Comparison of ENCODE assay signal across 17 cellular contexts in genomic region chr3:124275421-124275820, GRCh38.
DNase-seq lines count a peak whose midpoint lies in the region; ATAC-seq and TF ChIP-seq lines count a peak whose summit lies in the region.
"Had no signal": no experiment of that assay in that cellular context is flagged by ENCODE, and none has a peak within 500 bp of the region (broad histone marks: within the 10 kb centered on the region; RNA-seq: fewer than 3 reads in every experiment).

No MANE protein-coding gene starts in this region.

- ATAC-seq in lung (ENCODE audit: insufficient read depth, low FRiP score): no peak
- no peak for ATAC-seq in thoracic aorta (ENCODE audit: insufficient number of reproducible peaks, low FRiP score, low read depth)
- ATAC-seq in GM21528 (IDR thresholded peaks at IDR 0.05; ENCODE audit: low FRiP score, unreplicated experiment): no peak
- no peak for ATAC-seq in HG03469 (IDR thresholded peaks at IDR 0.05; ENCODE audit: unreplicated experiment)
- ATAC-seq: activated CD4-positive, alpha-beta T cell treated with anti-CD3 and anti-CD28 coated beads for 36 hours; naive thymus-derived CD8-positive, alpha-beta T cell had no signal

- peak; percentile 44 for DNase-seq in dermis blood vessel endothelial cell
- no peak for DNase-seq in lung (ENCODE audit: low spot score)
- no peak for DNase-seq in thoracic aorta (ENCODE audit: low spot score)
- DNase-seq in NCI-H748 (lab: John Stamatoyannopoulos, UW; ENCODE audit: unreplicated experiment): no peak
- DNase-seq: activated CD4-positive, alpha-beta T cell treated with anti-CD3 and anti-CD28 coated beads for 36 hours; cerebellar nuclear complex; DMS153; head of caudate nucleus; kidney glomerular epithelial cell; naive thymus-derived CD8-positive, alpha-beta T cell; NCI-H2081 treated with DMSO at 0.1 percent for 48 hours; SHP77; stimulated activated CD4-positive, alpha-beta T cell treated with anti-CD3 and anti-CD28 coated beads, Interleukin-2, amount 100 ng/mL, for 24 hours; T-helper 2 cell had no signal

- WGBS in lung, 2 donors: 29 to 56% methylated on average over 1 of the region's 1 CpG

- peak overlapping the region; percentile 20; the same call in 1 of the 2 replicates for H3K27ac ChIP-seq in VCaP
- peak overlapping the region; percentile 41 to 84 for H3K27ac ChIP-seq in lung (ENCODE audit: low read depth in 1 of 2, low read length in 1 of 2)
- peak overlapping the region; percentile 96 to 99 for H3K27ac ChIP-seq in thoracic aorta

- H3K27me3 ChIP-seq in lung (ENCODE audit: control insufficient read depth, insufficient read depth) (no peaks in the 10 kb centered on the region), thoracic aorta (replicated peaks; ENCODE audit: insufficient read depth) (no peaks in the 10 kb centered on the region)

- H3K4me1 ChIP-seq in lung (ENCODE audit: control insufficient read depth in 2 of 2, insufficient read depth in 2 of 2, low read length in 2 of 2) (peaks cover 11 to 21% of the 10 kb centered on the region in 2 donors), thoracic aorta (ENCODE audit: control insufficient read depth in 1 of 2, low read depth in 2 of 2) (peaks cover 73 to 98% of the 10 kb centered on the region in 2 donors)

- H3K9me3 ChIP-seq in lung (ENCODE audit: control insufficient read depth in 2 of 2, insufficient read depth in 1 of 2, low read length in 1 of 2) (no peaks in the 10 kb centered on the region), thoracic aorta (no peaks in the 10 kb centered on the region)

- TF ChIP-seq CTCF in VCaP (conservative IDR thresholded peaks at IDR 0.05) (no peak), lung (IDR thresholded peaks at IDR 0.05; ENCODE audit: control extremely low read depth, extremely low read depth) (no peak), thoracic aorta (IDR thresholded peaks at IDR 0.05) (no peak)

- H3K4me3 ChIP-seq in lung (no peak overlapping the region), thoracic aorta (no peak overlapping the region)

- H3K36me3 ChIP-seq in lung (ENCODE audit: control insufficient read depth in 2 of 2, insufficient read depth in 2 of 2, low read length in 2 of 2) (no peaks in the 10 kb centered on the region), thoracic aorta (no peaks in the 10 kb centered on the region)

Comparison
In these comparisons a context has a peak if more than half of its experiments do, and no peak if none do; other contexts are left out.
1. H3K27ac ChIP-seq: peak in every context shown above with its lines; median percentile 98 in thoracic aorta; 62 in lung; 20 in VCaP.